In genomic region chr11:27282141-27282590, GRCh38 we compare ENCODE assay signal across 11 cellular contexts.
DNase-seq lines count a peak whose midpoint lies in the region; ATAC-seq and TF ChIP-seq lines count a peak whose summit lies in the region.
"Had no signal": no experiment of that assay in that cellular context is flagged by ENCODE, and none has a peak within 500 bp of the region (broad histone marks: within the 10 kb centered on the region; RNA-seq: fewer than 3 reads in every experiment).

No MANE protein-coding gene starts in this region.

- DNase-seq in GM03348 (ENCODE audit: low spot score) (peak; percentile 81), HS-27A (ENCODE audit: low read depth) (peak; percentile 88), fibroblast of gingiva (ENCODE audit: low read depth) (peak; percentile 91), omental fat pad (ENCODE audit: low spot score) (no peak), GM13976 (ENCODE audit: low spot score) (no peak), HEK293T (ENCODE audit: extremely low spot score) (no peak), COR-L47 (lab: John Stamatoyannopoulos, UW) (no peak)
- DNase-seq: activated CD4-positive, alpha-beta T cell treated with anti-CD3 and anti-CD28 coated beads for 4 hours; midbrain; NCI-H82 had no signal

- peak; percentile 64 for ATAC-seq in omental fat pad (ENCODE audit: low FRiP score)
- ATAC-seq in HG03460 (IDR thresholded peaks at IDR 0.05; ENCODE audit: unreplicated experiment), result no peak

- CTCF ChIA-PET in HEK293T (lab: Yijun Ruan, JAX), result interaction anchor here (2.4 kb wide), 1 partner anchor 14 kb away, joined by 19 read pairs; no protein-coding TSS in a partner anchor

- POLR2A ChIA-PET in HEK293T (lab: Yijun Ruan, JAX), result no interaction called here

- TF ChIP-seq CTCF in omental fat pad (IDR thresholded peaks at IDR 0.05), result no peak
- no peak for TF ChIP-seq CTCF in GM13976 (IDR thresholded peaks at IDR 0.05; ENCODE audit: borderline replicate concordance, control extremely low read depth, extremely low read depth, insufficient read depth, missing control alignments)

- in situ Hi-C loops in GM13976 (cut with MboI; ENCODE audit: low sequenced_read_pairs, unreplicated experiment), result no loop called here

TF ChIP-seq in HEK293T, 16 proteins besides CTCF, POLR2A, EP300 and RAD21:
- TF ChIP-seq LEF1 (IDR thresholded peaks at IDR 0.05; ENCODE audit: borderline replicate concordance) (no peak), TARDBP (IDR thresholded peaks at IDR 0.05) (no peak), ARNT (IDR thresholded peaks at IDR 0.05) (no peak), NFRKB (IDR thresholded peaks at IDR 0.05) (no peak), FOXK2 (IDR thresholded peaks at IDR 0.05) (no peak), SP1 (IDR thresholded peaks at IDR 0.05) (no peak), CTBP1 (IDR thresholded peaks at IDR 0.05; ENCODE audit: borderline replicate concordance) (no peak), ZNF384 (IDR thresholded peaks at IDR 0.05) (no peak), ELF4 (IDR thresholded peaks at IDR 0.05) (no peak), HDGF (IDR thresholded peaks at IDR 0.05; ENCODE audit: borderline replicate concordance) (no peak), FOXM1 (IDR thresholded peaks at IDR 0.05; ENCODE audit: borderline replicate concordance) (no peak), SUZ12 (IDR thresholded peaks at IDR 0.05) (no peak), L3MBTL2 (conservative IDR thresholded peaks at IDR 0.05) (no peak), FOXA1 (IDR thresholded peaks at IDR 0.05) (no peak), BHLHE40 (IDR thresholded peaks at IDR 0.05; ENCODE audit: borderline replicate concordance) (no peak)
- TF ChIP-seq, protein P1, sequence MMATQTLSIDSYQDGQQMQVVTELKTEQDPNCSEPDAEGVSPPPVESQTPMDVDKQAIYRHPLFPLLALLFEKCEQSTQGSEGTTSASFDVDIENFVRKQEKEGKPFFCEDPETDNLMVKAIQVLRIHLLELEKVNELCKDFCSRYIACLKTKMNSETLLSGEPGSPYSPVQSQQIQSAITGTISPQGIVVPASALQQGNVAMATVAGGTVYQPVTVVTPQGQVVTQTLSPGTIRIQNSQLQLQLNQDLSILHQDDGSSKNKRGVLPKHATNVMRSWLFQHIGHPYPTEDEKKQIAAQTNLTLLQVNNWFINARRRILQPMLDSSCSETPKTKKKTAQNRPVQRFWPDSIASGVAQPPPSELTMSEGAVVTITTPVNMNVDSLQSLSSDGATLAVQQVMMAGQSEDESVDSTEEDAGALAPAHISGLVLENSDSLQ (IDR thresholded peaks at IDR 0.05), result no peak

Comparison
In these comparisons a context has a peak if more than half of its experiments do, and no peak if none do; other contexts are left out.
1. DNase-seq: peak in GM03348 (single experiment), HS-27A (single experiment) and fibroblast of gingiva (single experiment); none in omental fat pad (single experiment), GM13976 (single experiment), HEK293T (single experiment) and COR-L47 (single experiment).